Comparison of ENCODE assay signal across 2 cellular contexts in genomic region chr12:6826125-6826733, GRCh38.
TF ChIP-seq lines count a peak whose summit lies in the region.

No MANE protein-coding gene starts in this region.

TF ChIP-seq in HCT116, 20 proteins besides CTCF, POLR2A, EP300 and RAD21:
- no peak for TF ChIP-seq EZH2 (IDR thresholded peaks at IDR 0.05)
- TF ChIP-seq EZH2phosphoT487 (IDR thresholded peaks at IDR 0.05; ENCODE audit: borderline replicate concordance): no peak
- TF ChIP-seq ZFX (IDR thresholded peaks at IDR 0.05): no peak
- no peak for TF ChIP-seq POLR2AphosphoS5 (IDR thresholded peaks at IDR 0.05; ENCODE audit: low read depth, low read length)
- no peak for TF ChIP-seq ELF1 (IDR thresholded peaks at IDR 0.05; ENCODE audit: borderline replicate concordance, low read depth)
- no peak for TF ChIP-seq MAX (IDR thresholded peaks at IDR 0.05)
- no peak for TF ChIP-seq SIN3A (IDR thresholded peaks at IDR 0.05; ENCODE audit: low read depth)
- no peak for TF ChIP-seq SRF (IDR thresholded peaks at IDR 0.05; ENCODE audit: low read depth)
- no peak for TF ChIP-seq CBX3 (IDR thresholded peaks at IDR 0.05; ENCODE audit: low read depth)
- no peak for TF ChIP-seq REST (IDR thresholded peaks at IDR 0.05; ENCODE audit: low read depth)
- no peak for TF ChIP-seq ATF3 (IDR thresholded peaks at IDR 0.05)
- no peak for TF ChIP-seq FOSL1 (IDR thresholded peaks at IDR 0.05; ENCODE audit: low read depth)
- TF ChIP-seq SP1 (IDR thresholded peaks at IDR 0.05; ENCODE audit: low read depth): no peak
- TF ChIP-seq EGR1 (IDR thresholded peaks at IDR 0.05; ENCODE audit: low read depth): no peak
- TF ChIP-seq ZBTB33 (IDR thresholded peaks at IDR 0.05; ENCODE audit: extremely low read depth, insufficient replicate concordance, low read length): no peak
- no peak for TF ChIP-seq TCF7L2 (IDR thresholded peaks at IDR 0.05; ENCODE audit: borderline replicate concordance, extremely low read depth, insufficient read depth, insufficient read length)

TF ChIP-seq in H1, 55 proteins besides CTCF, POLR2A, EP300 and RAD21:
- TF ChIP-seq RNF2 (IDR thresholded peaks at IDR 0.05; ENCODE audit: borderline replicate concordance, low read depth, low read length, missing control alignments, poor library complexity, severe bottlenecking) (no peak), ATF3 (IDR thresholded peaks at IDR 0.05; ENCODE audit: insufficient read depth, low read depth, low read length) (no peak), TAF7 (optimal IDR thresholded peaks at IDR 0.05; ENCODE audit: borderline replicate concordance, low read depth, low read length) (no peak), EGR1 (IDR thresholded peaks at IDR 0.05; ENCODE audit: borderline replicate concordance, low read depth, low read length) (no peak), CTBP2 (IDR thresholded peaks at IDR 0.05; ENCODE audit: borderline replicate concordance, insufficient read depth, insufficient read length, low read length) (no peak), MAX (IDR thresholded peaks at IDR 0.05) (no peak), HDAC6 (IDR thresholded peaks at IDR 0.05; ENCODE audit: low read depth, low read length) (no peak)
